In the genomic region with DNA sequence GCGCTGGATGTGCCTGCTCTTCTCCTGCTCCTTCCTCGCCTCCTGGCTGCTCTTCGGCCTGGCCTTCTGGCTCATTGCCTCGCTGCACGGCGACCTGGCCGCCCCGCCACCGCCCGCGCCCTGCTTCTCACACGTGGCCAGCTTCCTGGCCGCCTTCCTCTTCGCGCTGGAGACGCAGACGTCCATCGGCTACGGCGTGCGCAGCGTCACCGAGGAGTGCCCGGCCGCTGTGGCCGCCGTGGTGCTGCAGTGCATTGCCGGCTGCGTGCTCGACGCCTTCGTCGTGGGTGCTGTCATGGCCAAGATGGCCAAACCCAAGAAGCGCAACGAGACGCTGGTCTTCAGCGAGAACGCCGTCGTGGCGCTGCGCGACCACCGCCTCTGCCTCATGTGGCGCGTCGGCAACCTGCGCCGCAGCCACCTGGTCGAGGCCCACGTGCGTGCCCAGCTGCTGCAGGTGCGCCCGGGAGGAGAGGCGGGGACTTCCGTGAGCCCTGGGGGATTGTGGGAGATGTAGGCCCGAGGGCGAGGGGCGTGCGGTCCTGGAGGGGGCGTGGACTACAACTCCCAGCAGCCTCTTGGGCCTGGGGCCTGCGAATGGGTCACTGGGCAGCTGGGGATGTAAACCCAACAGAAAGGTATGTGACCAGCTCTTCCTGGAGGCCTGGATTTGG, we compare ENCODE assay signal across 2 cellular contexts.
TF ChIP-seq lines count a peak whose summit lies in the region.

No MANE protein-coding gene starts in this region.

TF ChIP-seq in GM12891, 5 proteins besides CTCF, POLR2A, EP300 and RAD21:
- TF ChIP-seq PAX5 (IDR thresholded peaks at IDR 0.05; ENCODE audit: insufficient read depth, low read length, severe bottlenecking), result no peak
- TF ChIP-seq TAF1 (IDR thresholded peaks at IDR 0.05; ENCODE audit: low read depth, low read length), result no peak
- TF ChIP-seq POLR2AphosphoS5 (IDR thresholded peaks at IDR 0.05; ENCODE audit: low read depth, low read length), result no peak
- TF ChIP-seq POU2F2 (IDR thresholded peaks at IDR 0.05; ENCODE audit: low read depth, low read length), result no peak
- no peak for TF ChIP-seq SPI1 (IDR thresholded peaks at IDR 0.05; ENCODE audit: low read depth, low read length)
TF ChIP-seq in GM12891: peak in this region for 0.

TF ChIP-seq in HepG2, 621 proteins besides CTCF, POLR2A, EP300 and RAD21:
- TF ChIP-seq AGO1 (IDR thresholded peaks at IDR 0.05; ENCODE audit: low read depth, low read length, poor library complexity, severe bottlenecking), result no peak
- TF ChIP-seq THAP11 (CRISPR knock-in tag; IDR thresholded peaks at IDR 0.05), result peak; percentile 88
- peak; percentile 82 for TF ChIP-seq ZNF143 (CRISPR knock-in tag; IDR thresholded peaks at IDR 0.05)
- peak; percentile 39; the same call in 1 of the 2 replicates for TF ChIP-seq RBFOX2 (IDR thresholded peaks at IDR 0.05; ENCODE audit: low read depth, low read length)
- TF ChIP-seq RXRA (CRISPR knock-in tag; IDR thresholded peaks at IDR 0.05), result 0 out of 2 replicates have a peak, but pooled peaks have one; percentile 15
- TF ChIP-seq DNMT1 (CRISPR knock-in tag; IDR thresholded peaks at IDR 0.05), result peak; percentile 55; the same call in 1 of the 2 replicates
- TF ChIP-seq, protein P1, sequence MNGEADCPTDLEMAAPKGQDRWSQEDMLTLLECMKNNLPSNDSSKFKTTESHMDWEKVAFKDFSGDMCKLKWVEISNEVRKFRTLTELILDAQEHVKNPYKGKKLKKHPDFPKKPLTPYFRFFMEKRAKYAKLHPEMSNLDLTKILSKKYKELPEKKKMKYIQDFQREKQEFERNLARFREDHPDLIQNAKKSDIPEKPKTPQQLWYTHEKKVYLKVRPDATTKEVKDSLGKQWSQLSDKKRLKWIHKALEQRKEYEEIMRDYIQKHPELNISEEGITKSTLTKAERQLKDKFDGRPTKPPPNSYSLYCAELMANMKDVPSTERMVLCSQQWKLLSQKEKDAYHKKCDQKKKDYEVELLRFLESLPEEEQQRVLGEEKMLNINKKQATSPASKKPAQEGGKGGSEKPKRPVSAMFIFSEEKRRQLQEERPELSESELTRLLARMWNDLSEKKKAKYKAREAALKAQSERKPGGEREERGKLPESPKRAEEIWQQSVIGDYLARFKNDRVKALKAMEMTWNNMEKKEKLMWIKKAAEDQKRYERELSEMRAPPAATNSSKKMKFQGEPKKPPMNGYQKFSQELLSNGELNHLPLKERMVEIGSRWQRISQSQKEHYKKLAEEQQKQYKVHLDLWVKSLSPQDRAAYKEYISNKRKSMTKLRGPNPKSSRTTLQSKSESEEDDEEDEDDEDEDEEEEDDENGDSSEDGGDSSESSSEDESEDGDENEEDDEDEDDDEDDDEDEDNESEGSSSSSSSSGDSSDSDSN (CRISPR knock-in tag; IDR thresholded peaks at IDR 0.05), result no peak
- TF ChIP-seq, protein P2, sequence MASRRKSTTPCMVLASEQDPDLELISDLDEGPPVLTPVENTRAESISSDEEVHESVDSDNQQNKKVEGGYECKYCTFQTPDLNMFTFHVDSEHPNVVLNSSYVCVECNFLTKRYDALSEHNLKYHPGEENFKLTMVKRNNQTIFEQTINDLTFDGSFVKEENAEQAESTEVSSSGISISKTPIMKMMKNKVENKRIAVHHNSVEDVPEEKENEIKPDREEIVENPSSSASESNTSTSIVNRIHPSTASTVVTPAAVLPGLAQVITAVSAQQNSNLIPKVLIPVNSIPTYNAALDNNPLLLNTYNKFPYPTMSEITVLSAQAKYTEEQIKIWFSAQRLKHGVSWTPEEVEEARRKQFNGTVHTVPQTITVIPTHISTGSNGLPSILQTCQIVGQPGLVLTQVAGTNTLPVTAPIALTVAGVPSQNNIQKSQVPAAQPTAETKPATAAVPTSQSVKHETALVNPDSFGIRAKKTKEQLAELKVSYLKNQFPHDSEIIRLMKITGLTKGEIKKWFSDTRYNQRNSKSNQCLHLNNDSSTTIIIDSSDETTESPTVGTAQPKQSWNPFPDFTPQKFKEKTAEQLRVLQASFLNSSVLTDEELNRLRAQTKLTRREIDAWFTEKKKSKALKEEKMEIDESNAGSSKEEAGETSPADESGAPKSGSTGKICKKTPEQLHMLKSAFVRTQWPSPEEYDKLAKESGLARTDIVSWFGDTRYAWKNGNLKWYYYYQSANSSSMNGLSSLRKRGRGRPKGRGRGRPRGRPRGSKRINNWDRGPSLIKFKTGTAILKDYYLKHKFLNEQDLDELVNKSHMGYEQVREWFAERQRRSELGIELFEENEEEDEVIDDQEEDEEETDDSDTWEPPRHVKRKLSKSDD (CRISPR knock-in tag; IDR thresholded peaks at IDR 0.05; ENCODE audit: low read depth), result peak; percentile 73; the same call in 1 of the 2 replicates
- peak; percentile 56 for TF ChIP-seq AGO2 (optimal IDR thresholded peaks at IDR 0.05; ENCODE audit: low read depth, low read length)
- no peak for TF ChIP-seq MXD4 (CRISPR knock-in tag; IDR thresholded peaks at IDR 0.05)
- TF ChIP-seq ZC3H13 (CRISPR knock-in tag; IDR thresholded peaks at IDR 0.05), result 0 out of 2 replicates have a peak, but pooled peaks have one; percentile 55
- TF ChIP-seq, protein P3, sequence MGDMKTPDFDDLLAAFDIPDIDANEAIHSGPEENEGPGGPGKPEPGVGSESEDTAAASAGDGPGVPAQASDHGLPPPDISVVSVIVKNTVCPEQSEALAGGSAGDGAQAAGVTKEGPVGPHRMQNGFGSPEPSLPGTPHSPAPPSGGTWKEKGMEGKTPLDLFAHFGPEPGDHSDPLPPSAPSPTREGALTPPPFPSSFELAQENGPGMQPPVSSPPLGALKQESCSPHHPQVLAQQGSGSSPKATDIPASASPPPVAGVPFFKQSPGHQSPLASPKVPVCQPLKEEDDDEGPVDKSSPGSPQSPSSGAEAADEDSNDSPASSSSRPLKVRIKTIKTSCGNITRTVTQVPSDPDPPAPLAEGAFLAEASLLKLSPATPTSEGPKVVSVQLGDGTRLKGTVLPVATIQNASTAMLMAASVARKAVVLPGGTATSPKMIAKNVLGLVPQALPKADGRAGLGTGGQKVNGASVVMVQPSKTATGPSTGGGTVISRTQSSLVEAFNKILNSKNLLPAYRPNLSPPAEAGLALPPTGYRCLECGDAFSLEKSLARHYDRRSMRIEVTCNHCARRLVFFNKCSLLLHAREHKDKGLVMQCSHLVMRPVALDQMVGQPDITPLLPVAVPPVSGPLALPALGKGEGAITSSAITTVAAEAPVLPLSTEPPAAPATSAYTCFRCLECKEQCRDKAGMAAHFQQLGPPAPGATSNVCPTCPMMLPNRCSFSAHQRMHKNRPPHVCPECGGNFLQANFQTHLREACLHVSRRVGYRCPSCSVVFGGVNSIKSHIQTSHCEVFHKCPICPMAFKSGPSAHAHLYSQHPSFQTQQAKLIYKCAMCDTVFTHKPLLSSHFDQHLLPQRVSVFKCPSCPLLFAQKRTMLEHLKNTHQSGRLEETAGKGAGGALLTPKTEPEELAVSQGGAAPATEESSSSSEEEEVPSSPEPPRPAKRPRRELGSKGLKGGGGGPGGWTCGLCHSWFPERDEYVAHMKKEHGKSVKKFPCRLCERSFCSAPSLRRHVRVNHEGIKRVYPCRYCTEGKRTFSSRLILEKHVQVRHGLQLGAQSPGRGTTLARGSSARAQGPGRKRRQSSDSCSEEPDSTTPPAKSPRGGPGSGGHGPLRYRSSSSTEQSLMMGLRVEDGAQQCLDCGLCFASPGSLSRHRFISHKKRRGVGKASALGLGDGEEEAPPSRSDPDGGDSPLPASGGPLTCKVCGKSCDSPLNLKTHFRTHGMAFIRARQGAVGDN (CRISPR knock-in tag; IDR thresholded peaks at IDR 0.05), result peak; percentile 12; the same call in 1 of the 2 replicates
- TF ChIP-seq HCFC1 (IDR thresholded peaks at IDR 0.05; ENCODE audit: low read depth, low read length), result peak; percentile 30; the same call in 1 of the 2 replicates
- TF ChIP-seq ZBTB38 (CRISPR knock-in tag; IDR thresholded peaks at IDR 0.05), result peak; percentile 46; the same call in 1 of the 2 replicates
- TF ChIP-seq, protein P4, sequence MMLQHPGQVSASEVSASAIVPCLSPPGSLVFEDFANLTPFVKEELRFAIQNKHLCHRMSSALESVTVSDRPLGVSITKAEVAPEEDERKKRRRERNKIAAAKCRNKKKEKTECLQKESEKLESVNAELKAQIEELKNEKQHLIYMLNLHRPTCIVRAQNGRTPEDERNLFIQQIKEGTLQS (CRISPR knock-in tag; IDR thresholded peaks at IDR 0.05), result no peak
